In genomic region chr22:22818861-22819855, GRCh38 we compare ENCODE assay signal across 10 cellular contexts.
DNase-seq lines count a peak whose midpoint lies in the region; TF ChIP-seq lines count a peak whose summit lies in the region.
"Had no signal": no experiment of that assay in that cellular context is flagged by ENCODE, and none has a peak within 500 bp of the region (broad histone marks: within the 10 kb centered on the region; RNA-seq: fewer than 3 reads in every experiment).

No MANE protein-coding gene starts in this region.

- no peak for TF ChIP-seq POLR2A in uterus (IDR thresholded peaks at IDR 0.05)

- peak overlapping the region; percentile 83 for H3K4me2 ChIP-seq in Karpas-422 (ENCODE audit: low read depth, low read length, poor library complexity, severe bottlenecking)

- H3K4me3 ChIP-seq in Karpas-422 (ENCODE audit: low read length) (peak overlapping the region; percentile 68), uterus (no peak overlapping the region)
- H3K4me3 ChIP-seq: breast epithelium, suprapubic skin had no signal

- intact Hi-C loops in activated T-helper 2 cell treated with anti-CD3 and anti-CD28 coated beads, Interferon-gamma antibody, Interleukin-2, Interleukin-4, amounts not matched to agents 10 μg/mL and 5 μg/mL and 100 μg/mL, durations not matched to agents 14 hours and 24 hours and 36 hours (cut with micrococcal nuclease) = loop anchor here (5.0 to 10.0 kb wide), 2 partner anchors 48 to 136 kb away; no protein-coding TSS in a partner anchor
- intact Hi-C loops in uterus (cut with DNase I; ENCODE audit: low total_unique reads) = no loop called here

- TF ChIP-seq CTCF in progenitor cell of endocrine pancreas (IDR thresholded peaks at IDR 0.05; ENCODE audit: unreplicated experiment) = no peak
- no peak for TF ChIP-seq CTCF in uterus (IDR thresholded peaks at IDR 0.05)

- H3K27ac ChIP-seq in Karpas-422 (ENCODE audit: low read length) = peak overlapping the region; percentile 95
- H3K27ac ChIP-seq in uterus = no peak overlapping the region
- H3K27ac ChIP-seq: breast epithelium, suprapubic skin had no signal

- peak overlapping the region; percentile 87 for H3K9ac ChIP-seq in Karpas-422 (ENCODE audit: low read length)

- peak overlapping the region; percentile 71 for H3K27ac Mint-ChIP-seq in activated T-helper 2 cell treated with anti-CD3 and anti-CD28 coated beads, Interferon-gamma antibody, Interleukin-2, Interleukin-4, amounts not matched to agents 10 μg/mL and 5 μg/mL and 100 μg/mL, durations not matched to agents 14 hours and 24 hours and 36 hours
- no peak overlapping the region for H3K27ac Mint-ChIP-seq in progenitor cell of endocrine pancreas

- H3K27me3 Mint-ChIP-seq in activated T-helper 2 cell treated with anti-CD3 and anti-CD28 coated beads, Interferon-gamma antibody, Interleukin-2, Interleukin-4, amounts not matched to agents 10 μg/mL and 5 μg/mL and 100 μg/mL, durations not matched to agents 14 hours and 24 hours and 36 hours (ENCODE audit: low read depth) = no peaks in the 10 kb centered on the region
- H3K27me3 Mint-ChIP-seq in progenitor cell of endocrine pancreas = peaks cover 38% of the 10 kb centered on the region

- H3K36me3 ChIP-seq in Karpas-422 (ENCODE audit: insufficient read depth, low read length) (no peaks in the 10 kb centered on the region), uterus (no peaks in the 10 kb centered on the region)
- H3K36me3 ChIP-seq: breast epithelium, suprapubic skin had no signal

- H3K27me3 ChIP-seq in Karpas-422 (ENCODE audit: low read length) (no peaks in the 10 kb centered on the region), uterus (no peaks in the 10 kb centered on the region)

- H4K20me1 ChIP-seq in Karpas-422 (ENCODE audit: insufficient read depth, low read depth, low read length) = no peaks in the 10 kb centered on the region

- DNase-seq in stimulated activated CD4-positive, alpha-beta T cell treated with anti-CD3 and anti-CD28 coated beads, Interleukin-15, amount 100 ng/mL, for 24 hours = peak; percentile 24
- no peak for DNase-seq in stimulated activated CD4-positive, alpha-beta T cell treated with anti-CD3 and anti-CD28 coated beads, Interleukin-2, amount 100 ng/mL, for 48 hours
- DNase-seq in Karpas-422 (peak; percentile 95), NCI-H748 treated with DMSO at 0.1 percent for 48 hours (lab: John Stamatoyannopoulos, UW) (no peak), progenitor cell of endocrine pancreas (ENCODE audit: low spot score, unreplicated experiment) (no peak), uterus (no peak)
- DNase-seq in activated T-helper 2 cell treated with anti-CD3 and anti-CD28 coated beads, Interferon-gamma antibody, Interleukin-2, Interleukin-4, amounts not matched to agents 10 μg/mL and 5 μg/mL and 100 μg/mL, durations not matched to agents 14 hours and 24 hours and 36 hours (ENCODE audit: low spot score) = peak; percentile 58
- DNase-seq in stimulated activated CD4-positive, alpha-beta T cell treated with anti-CD3 and anti-CD28 coated beads, Interleukin-2, amount 100 ng/mL, for 24 hours = no peak

- no peaks in the 10 kb centered on the region for H3K9me2 ChIP-seq in Karpas-422 (replicated peaks; ENCODE audit: insufficient read depth, low read length)

- no peaks in the 10 kb centered on the region for H3K36me3 Mint-ChIP-seq in activated T-helper 2 cell treated with anti-CD3 and anti-CD28 coated beads, Interferon-gamma antibody, Interleukin-2, Interleukin-4, amounts not matched to agents 10 μg/mL and 5 μg/mL and 100 μg/mL, durations not matched to agents 14 hours and 24 hours and 36 hours (ENCODE audit: low read depth)
- H3K36me3 Mint-ChIP-seq in progenitor cell of endocrine pancreas (ENCODE audit: insufficient read depth) = no peaks in the 10 kb centered on the region

- H3K9me3 Mint-ChIP-seq in activated T-helper 2 cell treated with anti-CD3 and anti-CD28 coated beads, Interferon-gamma antibody, Interleukin-2, Interleukin-4, amounts not matched to agents 10 μg/mL and 5 μg/mL and 100 μg/mL, durations not matched to agents 14 hours and 24 hours and 36 hours = no peaks in the 10 kb centered on the region
- no peaks in the 10 kb centered on the region for H3K9me3 Mint-ChIP-seq in progenitor cell of endocrine pancreas (ENCODE audit: low read depth)

- H3K4me3 Mint-ChIP-seq in activated T-helper 2 cell treated with anti-CD3 and anti-CD28 coated beads, Interferon-gamma antibody, Interleukin-2, Interleukin-4, amounts not matched to agents 10 μg/mL and 5 μg/mL and 100 μg/mL, durations not matched to agents 14 hours and 24 hours and 36 hours (ENCODE audit: low read depth) = peak overlapping the region; percentile 49
- H3K4me3 Mint-ChIP-seq in progenitor cell of endocrine pancreas (ENCODE audit: low read depth) = no peak overlapping the region

- H3K9me3 ChIP-seq in Karpas-422 (ENCODE audit: low read length) (no peaks in the 10 kb centered on the region), uterus (no peaks in the 10 kb centered on the region)
- H3K9me3 ChIP-seq: breast epithelium, suprapubic skin had no signal

- H3K4me1 ChIP-seq in Karpas-422 (ENCODE audit: low read length) = peaks cover 93% of the 10 kb centered on the region
- H3K4me1 ChIP-seq in uterus = no peaks in the 10 kb centered on the region
- H3K4me1 ChIP-seq: breast epithelium, suprapubic skin had no signal

- no peaks in the 10 kb centered on the region for H3K79me2 ChIP-seq in Karpas-422 (ENCODE audit: low read length)

- peaks cover 83% of the 10 kb centered on the region for H3K4me1 Mint-ChIP-seq in activated T-helper 2 cell treated with anti-CD3 and anti-CD28 coated beads, Interferon-gamma antibody, Interleukin-2, Interleukin-4, amounts not matched to agents 10 μg/mL and 5 μg/mL and 100 μg/mL, durations not matched to agents 14 hours and 24 hours and 36 hours (ENCODE audit: low read depth)
- H3K4me1 Mint-ChIP-seq in progenitor cell of endocrine pancreas (ENCODE audit: low read depth) = no peaks in the 10 kb centered on the region

- no peak overlapping the region for H2AFZ ChIP-seq in Karpas-422 (ENCODE audit: low read length)

Comparison
In these comparisons a context has a peak if more than half of its experiments do, and no peak if none do; other contexts are left out.
1. DNase-seq: peak in stimulated activated CD4-positive, alpha-beta T cell treated with anti-CD3 and anti-CD28 coated beads, Interleukin-15, amount 100 ng/mL, for 24 hours (single experiment), Karpas-422 (single experiment) and activated T-helper 2 cell treated with anti-CD3 and anti-CD28 coated beads, Interferon-gamma antibody, Interleukin-2, Interleukin-4, amounts not matched to agents 10 μg/mL and 5 μg/mL and 100 μg/mL, durations not matched to agents 14 hours and 24 hours and 36 hours (single experiment); none in stimulated activated CD4-positive, alpha-beta T cell treated with anti-CD3 and anti-CD28 coated beads, Interleukin-2, amount 100 ng/mL, for 48 hours (0 of 2), NCI-H748 treated with DMSO at 0.1 percent for 48 hours (single experiment), progenitor cell of endocrine pancreas (single experiment), uterus (0 of 2) and stimulated activated CD4-positive, alpha-beta T cell treated with anti-CD3 and anti-CD28 coated beads, Interleukin-2, amount 100 ng/mL, for 24 hours (0 of 2).